In genomic region chr1:45266151-45266801, GRCh38 we compare ENCODE assay signal across 10 cellular contexts. TPM values are rescaled to one million over a fixed set of nuclear protein-coding genes. Genes with fewer than 3 reads are reported as not detected.
DNase-seq lines count a peak whose midpoint lies in the region; ATAC-seq and TF ChIP-seq lines count a peak whose summit lies in the region.
"Had no signal": no experiment of that assay in that cellular context is flagged by ENCODE, and none has a peak within 500 bp of the region (broad histone marks: within the 10 kb centered on the region; RNA-seq: fewer than 3 reads in every experiment).

No MANE protein-coding gene starts in this region.

- H2AFZ ChIP-seq in SK-N-SH (ENCODE audit: low read depth): peak overlapping the region; percentile 83; the same call in 1 of the 2 replicates

- intact Hi-C loops in heart right ventricle (cut with DNase I): no loop called here

- ATAC-seq in heart right ventricle: peak; percentile 62 to 93 (median 87)

- H3K27ac ChIP-seq in SK-N-SH (ENCODE audit: low read depth in 2 of 2, low read length in 1 of 2) (peak overlapping the region in 1 of 2 experiments; percentile 64; a peak in 2 of 4 replicates), heart right ventricle (peak overlapping the region in 8 of 10 donors; percentile 15 to 75 (median 34)), rectal smooth muscle tissue (ENCODE audit: low read depth, low read length) (peak overlapping the region; percentile 82)
- H3K27ac ChIP-seq: epithelial cell of prostate had no signal

- H3K4me1 ChIP-seq in SK-N-SH (ENCODE audit: control insufficient read depth in 1 of 2, insufficient read depth in 2 of 2, low read depth in 1 of 2, low read length in 1 of 2): peaks cover 0 to 9% of the 10 kb centered on the region in 2 experiments; a peak in 1 of 4 replicates
- H3K4me1 ChIP-seq in heart right ventricle: peaks cover 0 to 35% (median 13%) of the 10 kb centered on the region in 9 donors
- H3K4me1 ChIP-seq in rectal smooth muscle tissue (ENCODE audit: control insufficient read depth, insufficient read depth, low read length): peaks cover 7% of the 10 kb centered on the region
- no peaks in the 10 kb centered on the region for H3K4me1 ChIP-seq in BE2C

- no peaks in the 10 kb centered on the region for H4K20me1 ChIP-seq in SK-N-SH (ENCODE audit: insufficient read depth)

- WGBS in SK-N-SH (ENCODE audit: low lambda C conversion rate): 38% methylated on average over 3 of the region's 7 CpGs
- WGBS in heart right ventricle, 2 donors: 31 to 52% methylated on average over 7 of the region's 7 CpGs

- no peaks in the 10 kb centered on the region for H3K79me2 ChIP-seq in SK-N-SH (ENCODE audit: insufficient read depth)

- no peaks in the 10 kb centered on the region for H3K36me3 ChIP-seq in SK-N-SH (replicated peaks in 1 of 2; ENCODE audit: control insufficient read depth in 1 of 2, insufficient read depth in 2 of 2, low read length in 1 of 2)
- H3K36me3 ChIP-seq in heart right ventricle: no peaks in the 10 kb centered on the region
- H3K36me3 ChIP-seq in rectal smooth muscle tissue (ENCODE audit: control insufficient read depth, insufficient read depth, low read length): no peaks in the 10 kb centered on the region
- no peaks in the 10 kb centered on the region for H3K36me3 ChIP-seq in BE2C

- H3K9me3 ChIP-seq in SK-N-SH (no peaks in the 10 kb centered on the region), heart right ventricle (peaks cover 0 to 12% (median 4%) of the 10 kb centered on the region in 11 donors), BE2C (no peaks in the 10 kb centered on the region)

- no peaks in the 10 kb centered on the region for H3K9me2 ChIP-seq in SK-N-SH

- DNase-seq in EL (peak; percentile 72), SK-N-SH (no peak), heart right ventricle (peak; percentile 43 to 45), CD1c-positive myeloid dendritic cell (ENCODE audit: extremely low spot score) (no peak), BE2C (no peak), activated gamma-delta T cell (lab: John Stamatoyannopoulos, UW) (no peak), RPMI8226 (no peak)
- DNase-seq: activated CD4-positive, alpha-beta memory T cell treated with anti-CD3 and anti-CD28 coated beads for 36 hours had no signal

- POLR2A ChIA-PET in SK-N-SH (lab: Yijun Ruan, JAX): no interaction called here

- H3K4me3 ChIP-seq in SK-N-SH (ENCODE audit: low read depth in 2 of 2, low read length in 1 of 2) (no peak overlapping the region), heart right ventricle (no peak overlapping the region), rectal smooth muscle tissue (ENCODE audit: low read length) (peak overlapping the region; percentile 38), BE2C (ENCODE audit: low read depth, low read length) (no peak overlapping the region)

- H3K4me2 ChIP-seq in SK-N-SH: peak overlapping the region; percentile 13; the same call in 1 of the 2 replicates

- CTCF ChIA-PET in SK-N-SH (lab: Yijun Ruan, JAX): interaction anchor here (0.7 to 1.8 kb wide), 4 partner anchors 34 to 252 kb away, joined by 3 to 6 read pairs (median 4); no protein-coding TSS in a partner anchor

- no peak for TF ChIP-seq EP300 in SK-N-SH (IDR thresholded peaks at IDR 0.05; ENCODE audit: borderline replicate concordance in 1 of 2, low read depth in 1 of 2, low read length in 1 of 2)

- TF ChIP-seq RAD21 in SK-N-SH (IDR thresholded peaks at IDR 0.05; ENCODE audit: low read length): no peak

- H3F3A ChIP-seq in SK-N-SH (replicated peaks; ENCODE audit: insufficient read depth): peaks cover 4% of the 10 kb centered on the region

- TF ChIP-seq CTCF in SK-N-SH (IDR thresholded peaks at IDR 0.05) (no peak), heart right ventricle (IDR thresholded peaks at IDR 0.05) (no peak), BE2C (IDR thresholded peaks at IDR 0.05; ENCODE audit: low read depth, low read length) (no peak)

- H3K27me3 ChIP-seq in SK-N-SH (ENCODE audit: insufficient read depth) (no peaks in the 10 kb centered on the region), heart right ventricle (peaks cover 0 to 4% (median 0%) of the 10 kb centered on the region in 7 donors), rectal smooth muscle tissue (ENCODE audit: control insufficient read depth, insufficient read depth, low read length) (no peaks in the 10 kb centered on the region), BE2C (no peaks in the 10 kb centered on the region)

- no peak overlapping the region for H3K9ac ChIP-seq in SK-N-SH
- H3K9ac ChIP-seq in rectal smooth muscle tissue (ENCODE audit: low read length): no peak overlapping the region

TF ChIP-seq in SK-N-SH, 30 proteins besides CTCF, POLR2A, EP300 and RAD21:
- TF ChIP-seq RFX5 (IDR thresholded peaks at IDR 0.05; ENCODE audit: low read length) (no peak), MEF2A (IDR thresholded peaks at IDR 0.05; ENCODE audit: borderline replicate concordance, low read depth) (no peak), REST (IDR thresholded peaks at IDR 0.05; ENCODE audit: low read depth, low read length) (no peak), TAF1 (IDR thresholded peaks at IDR 0.05; ENCODE audit: borderline replicate concordance, low read depth, low read length) (no peak), FOXM1 (IDR thresholded peaks at IDR 0.05; ENCODE audit: low read depth) (no peak), EZH2phosphoT487 (IDR thresholded peaks at IDR 0.05; ENCODE audit: borderline replicate concordance, low read depth) (no peak), RXRA (IDR thresholded peaks at IDR 0.05; ENCODE audit: borderline replicate concordance, low read depth) (no peak), ELF1 (IDR thresholded peaks at IDR 0.05) (no peak), YY1 (IDR thresholded peaks at IDR 0.05; ENCODE audit: low read depth) (no peak), GABPA (IDR thresholded peaks at IDR 0.05; ENCODE audit: low read depth) (no peak), POLR2AphosphoS5 (IDR thresholded peaks at IDR 0.05; ENCODE audit: low read depth, low read length) (no peak), MXI1 (IDR thresholded peaks at IDR 0.05; ENCODE audit: low read depth, low read length) (no peak), TCF12 (IDR thresholded peaks at IDR 0.05) (no peak), FOXJ3 (CRISPR knock-in tag; IDR thresholded peaks at IDR 0.05) (no peak), FOSL2 (IDR thresholded peaks at IDR 0.05; ENCODE audit: borderline replicate concordance, low read depth) (no peak)
- TF ChIP-seq, protein P1, sequence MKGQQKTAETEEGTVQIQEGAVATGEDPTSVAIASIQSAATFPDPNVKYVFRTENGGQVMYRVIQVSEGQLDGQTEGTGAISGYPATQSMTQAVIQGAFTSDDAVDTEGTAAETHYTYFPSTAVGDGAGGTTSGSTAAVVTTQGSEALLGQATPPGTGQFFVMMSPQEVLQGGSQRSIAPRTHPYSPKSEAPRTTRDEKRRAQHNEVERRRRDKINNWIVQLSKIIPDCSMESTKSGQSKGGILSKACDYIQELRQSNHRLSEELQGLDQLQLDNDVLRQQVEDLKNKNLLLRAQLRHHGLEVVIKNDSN (IDR thresholded peaks at IDR 0.05; ENCODE audit: borderline replicate concordance, low read depth): no peak

RNA-seq across cellular contexts. Expression of gene ZSWIM5, which starts 59.9 kb away (rescaled TPM):
- polyA plus RNA-seq in SK-N-SH (2012; rRNA removed) (0.07 and 0.21 TPM in 2 replicates), heart right ventricle (under 1 TPM; 0.22 to 0.25 TPM)
- polyA plus RNA-seq in SK-N-SH (2012; cell fraction: cytosol; rRNA removed): 0.14 and 0.28 TPM in 2 replicates
- 0.19 and 0.23 TPM in 2 replicates for polyA plus RNA-seq in SK-N-SH (2012; cell fraction: nucleus; rRNA removed)
- total RNA-seq in heart right ventricle: 1 to 10 TPM in 4 of 10 donors, under 1 TPM in 6; 0.30 to 1.7 (median 0.81) TPM
- 0.25 TPM for polyA plus RNA-seq in BE2C (2012; ENCODE audit: insufficient read depth, insufficient read length, low read depth)

Comparison
In these comparisons a context has a peak if more than half of its experiments do, and no peak if none do; other contexts are left out.
1. DNase-seq: peak in EL (single experiment) and heart right ventricle (2 of 2); none in SK-N-SH (single experiment), CD1c-positive myeloid dendritic cell (single experiment), BE2C (single experiment), activated gamma-delta T cell (single experiment) and RPMI8226 (single experiment).